ENCODE assay signal across 8 cellular contexts in genomic region chr10:3780056-3780765, GRCh38. TPM values are rescaled to one million over a fixed set of nuclear protein-coding genes. Genes with fewer than 3 reads are reported as not detected.
A peak's percentile ranks its signal among the peaks of the same experiment; 100 is the strongest.
DNase-seq lines count a peak whose midpoint lies in the region; ATAC-seq and TF ChIP-seq lines count a peak whose summit lies in the region.

No MANE protein-coding gene starts in this region.

- intact Hi-C loops in activated T-helper 1 cell treated with anti-CD3 and anti-CD28 coated beads, Interleukin-12 subunit alpha, Interleukin-12 subunit beta, Interleukin-2, Interleukin-4 antibody, amounts not matched to agents 30 ng/mL and 10 ng/mL and 1 ng/mL, durations not matched to agents 14 hours and 24 hours and 36 hours (cut with micrococcal nuclease) = loop anchor here (5.0 kb wide), 1 partner anchor 313 kb away; no protein-coding TSS in a partner anchor

- no peak for TF ChIP-seq CTCF in GM23338 (conservative IDR thresholded peaks at IDR 0.05; ENCODE audit: low read depth in 2 of 2)

- no peak overlapping the region for H3K4me2 ChIP-seq in GM23338

- no peaks in the 10 kb centered on the region for H3K9me2 ChIP-seq in GM23338 (ENCODE audit: insufficient read depth)

- peaks cover 69% of the 10 kb centered on the region for H3K79me2 ChIP-seq in GM23338 (replicated peaks; ENCODE audit: insufficient read depth)

- H3K36me3 Mint-ChIP-seq in activated T-helper 1 cell treated with anti-CD3 and anti-CD28 coated beads, Interleukin-12 subunit alpha, Interleukin-12 subunit beta, Interleukin-2, Interleukin-4 antibody, amounts not matched to agents 30 ng/mL and 10 ng/mL and 1 ng/mL, durations not matched to agents 14 hours and 24 hours and 36 hours (ENCODE audit: low read depth) = peaks cover 86% of the 10 kb centered on the region
- H3K36me3 Mint-ChIP-seq in GM23338 (ENCODE audit: low read depth) = peaks cover 76% of the 10 kb centered on the region

- peaks cover 3% of the 10 kb centered on the region; the same call in 1 of the 2 replicates for H3F3A ChIP-seq in GM23338 (replicated peaks; ENCODE audit: low read depth)

- TF ChIP-seq POLR2A in GM19193 (IDR thresholded peaks at IDR 0.05; ENCODE audit: extremely low read depth, insufficient read depth, insufficient read length) = peak; percentile 29

- no peak overlapping the region for H2AFZ ChIP-seq in GM23338

- H3K27ac Mint-ChIP-seq in activated T-helper 1 cell treated with anti-CD3 and anti-CD28 coated beads, Interleukin-12 subunit alpha, Interleukin-12 subunit beta, Interleukin-2, Interleukin-4 antibody, amounts not matched to agents 30 ng/mL and 10 ng/mL and 1 ng/mL, durations not matched to agents 14 hours and 24 hours and 36 hours = peak overlapping the region; percentile 83
- H3K27ac Mint-ChIP-seq in GM23338 = no peak overlapping the region; the same call in 1 of the 2 replicates

- H3K27me3 Mint-ChIP-seq in activated T-helper 1 cell treated with anti-CD3 and anti-CD28 coated beads, Interleukin-12 subunit alpha, Interleukin-12 subunit beta, Interleukin-2, Interleukin-4 antibody, amounts not matched to agents 30 ng/mL and 10 ng/mL and 1 ng/mL, durations not matched to agents 14 hours and 24 hours and 36 hours (ENCODE audit: insufficient read depth) = no peaks in the 10 kb centered on the region
- peaks cover 33% of the 10 kb centered on the region for H3K27me3 Mint-ChIP-seq in GM23338 (ENCODE audit: insufficient read depth, low read depth, poor library complexity)

- H3K36me3 ChIP-seq in skeletal muscle tissue (ENCODE audit: control insufficient read depth in 3 of 3, insufficient read depth in 3 of 3, low read length in 3 of 3) = peaks cover 43 to 46% (median 43%) of the 10 kb centered on the region in 3 donors
- peaks cover 50% of the 10 kb centered on the region for H3K36me3 ChIP-seq in GM23338 (ENCODE audit: insufficient read depth)

- H3K9me3 Mint-ChIP-seq in activated T-helper 1 cell treated with anti-CD3 and anti-CD28 coated beads, Interleukin-12 subunit alpha, Interleukin-12 subunit beta, Interleukin-2, Interleukin-4 antibody, amounts not matched to agents 30 ng/mL and 10 ng/mL and 1 ng/mL, durations not matched to agents 14 hours and 24 hours and 36 hours = no peaks in the 10 kb centered on the region
- no peaks in the 10 kb centered on the region for H3K9me3 Mint-ChIP-seq in GM23338

- peaks cover 50% of the 10 kb centered on the region for H4K20me1 ChIP-seq in GM23338 (replicated peaks; ENCODE audit: insufficient read depth)

- H3K4me3 Mint-ChIP-seq in activated T-helper 1 cell treated with anti-CD3 and anti-CD28 coated beads, Interleukin-12 subunit alpha, Interleukin-12 subunit beta, Interleukin-2, Interleukin-4 antibody, amounts not matched to agents 30 ng/mL and 10 ng/mL and 1 ng/mL, durations not matched to agents 14 hours and 24 hours and 36 hours = peak overlapping the region; percentile 93
- H3K4me3 Mint-ChIP-seq in GM23338 = no peak overlapping the region

- H3K27me3 ChIP-seq in skeletal muscle tissue (ENCODE audit: control insufficient read depth in 3 of 3, insufficient read depth in 3 of 3, low read length in 3 of 3) (no peaks in the 10 kb centered on the region), GM23338 (ENCODE audit: insufficient read depth) (no peaks in the 10 kb centered on the region)

- H3K27ac ChIP-seq in skeletal muscle tissue (ENCODE audit: low read depth, low read length) (peak overlapping the region; percentile 99), GM23338 (ENCODE audit: low read depth) (no peak overlapping the region)

- peaks cover 66 to 77% (median 70%) of the 10 kb centered on the region in 3 donors for H3K4me1 ChIP-seq in skeletal muscle tissue (ENCODE audit: control insufficient read depth in 3 of 3, insufficient read depth in 3 of 3, low read length in 3 of 3)
- peaks cover 32% of the 10 kb centered on the region for H3K4me1 ChIP-seq in GM23338 (ENCODE audit: insufficient read depth)

- DNase-seq in activated T-helper 1 cell treated with anti-CD3 and anti-CD28 coated beads, Interleukin-12 subunit alpha, Interleukin-12 subunit beta, Interleukin-2, Interleukin-4 antibody, amounts not matched to agents 30 ng/mL and 10 ng/mL and 1 ng/mL, durations not matched to agents 14 hours and 24 hours and 36 hours (ENCODE audit: low spot score) = no peak
- DNase-seq in foreskin melanocyte (peak; percentile 26), KG1 (lab: John Stamatoyannopoulos, UW) (no peak), GM23338 (ENCODE audit: low spot score) (no peak)

- no peaks in the 10 kb centered on the region for H3K9me3 ChIP-seq in skeletal muscle tissue (ENCODE audit: control insufficient read depth in 3 of 3, low read length in 3 of 3)

- H3K4me3 ChIP-seq in skeletal muscle tissue (ENCODE audit: low read length in 3 of 3) = peak overlapping the region; percentile 88 to 96 (median 94)
- no peak overlapping the region for H3K4me3 ChIP-seq in GM23338

- ATAC-seq in GM21576 (IDR thresholded peaks at IDR 0.05; ENCODE audit: unreplicated experiment) (no peak), GM18519 (IDR thresholded peaks at IDR 0.05; ENCODE audit: low FRiP score, unreplicated experiment) (no peak), GM23338 (no peak)

- H3K9ac ChIP-seq in skeletal muscle tissue (ENCODE audit: low read depth in 1 of 3, low read length in 3 of 3) = peak overlapping the region; percentile 79 to 100 (median 99)

- peaks cover 80% of the 10 kb centered on the region for H3K4me1 Mint-ChIP-seq in activated T-helper 1 cell treated with anti-CD3 and anti-CD28 coated beads, Interleukin-12 subunit alpha, Interleukin-12 subunit beta, Interleukin-2, Interleukin-4 antibody, amounts not matched to agents 30 ng/mL and 10 ng/mL and 1 ng/mL, durations not matched to agents 14 hours and 24 hours and 36 hours (ENCODE audit: low read depth)
- H3K4me1 Mint-ChIP-seq in GM23338 = peaks cover 41% of the 10 kb centered on the region

TF ChIP-seq in GM23338, 12 proteins besides CTCF, POLR2A, EP300 and RAD21 (continues in another document):
- no peak for TF ChIP-seq JUNB (IDR thresholded peaks at IDR 0.05; ENCODE audit: unreplicated experiment)
- TF ChIP-seq NANOG (IDR thresholded peaks at IDR 0.05; ENCODE audit: borderline replicate concordance) = no peak
- TF ChIP-seq POLR2AphosphoS5 (IDR thresholded peaks at IDR 0.05; ENCODE audit: low read depth) = no peak
- no peak for TF ChIP-seq ETS1 (IDR thresholded peaks at IDR 0.05)
- no peak for TF ChIP-seq REST (IDR thresholded peaks at IDR 0.05; ENCODE audit: unreplicated experiment)
- no peak for TF ChIP-seq EZH2 (IDR thresholded peaks at IDR 0.05; ENCODE audit: low read depth, unreplicated experiment)
- no peak for TF ChIP-seq ZNF114 (CRISPR knock-in tag; IDR thresholded peaks at IDR 0.05)

RNA-seq across cellular contexts. Expression of gene KLF6, which starts 4.8 kb away (rescaled TPM):
- total RNA-seq in activated T-helper 1 cell treated with anti-CD3 and anti-CD28 coated beads, Interleukin-12 subunit alpha, Interleukin-12 subunit beta, Interleukin-2, Interleukin-4 antibody, amounts not matched to agents 30 ng/mL and 10 ng/mL and 1 ng/mL, durations not matched to agents 14 hours and 24 hours and 36 hours = 110 and 113 TPM in 2 replicates
- 50.6 TPM for total RNA-seq in skeletal muscle tissue
- 18.0 and 19.6 TPM in 2 replicates for total RNA-seq in GM23338 (2014; rRNA removed; shearing (Covaris generic))
- polyA plus RNA-seq in GM23338 (2016; fragmentation: Nextera tagmentation; extraction: Ambion mirVana) = 25.7 and 35.4 TPM in 2 replicates
